ENCODE assay signal across 25 cellular contexts in the genomic region with DNA sequence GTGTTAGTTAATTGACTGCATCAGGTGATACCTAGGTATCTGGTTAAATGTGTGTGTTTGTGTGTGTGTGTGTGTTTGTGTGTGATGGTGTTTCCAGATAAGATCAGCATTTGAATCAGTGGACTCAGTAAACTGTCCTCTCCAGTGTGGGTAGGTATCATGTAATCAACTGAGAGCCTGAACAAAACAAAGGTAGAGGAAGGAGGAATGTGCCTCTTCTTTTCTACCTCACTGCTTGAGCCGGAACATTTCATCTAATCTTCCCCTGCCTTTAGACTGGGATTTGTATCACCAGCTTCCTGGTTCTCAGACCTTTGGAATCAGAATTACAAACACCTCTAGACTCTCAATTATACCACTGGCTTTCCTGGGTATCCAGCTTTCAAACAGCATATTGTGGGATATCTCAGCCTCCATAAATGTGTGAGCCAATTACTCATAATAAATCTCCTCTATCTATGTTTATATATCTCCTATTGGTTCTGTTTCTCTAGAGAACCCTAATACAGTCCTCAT.
"Had no signal": no experiment of that assay in that cellular context is flagged by ENCODE, and none has a peak within 500 bp of the region (broad histone marks: within the 10 kb centered on the region; RNA-seq: fewer than 3 reads in every experiment).

No MANE protein-coding gene starts in this region.

- H3K9me3 Mint-ChIP-seq: immature natural killer cell; naive thymus-derived CD8-positive, alpha-beta T cell; nephron; neural crest cell; stimulated activated naive B cell treated with anti-CD40 and anti-IgM and Interleukin-4, amounts not matched to agents 10 μg/mL and 1 μg/mL and 100 μg/mL, for 72 hours had no signal

- ATAC-seq: naive thymus-derived CD8-positive, alpha-beta T cell; stimulated activated naive B cell treated with anti-CD40 and anti-IgM and Interleukin-4, amounts not matched to agents 10 μg/mL and 1 μg/mL and 100 μg/mL, for 72 hours; stimulated activated naive CD8-positive, alpha-beta T cell treated with anti-CD3 and anti-CD28 coated beads, Interleukin-15, Interleukin-2, amounts not matched to agents 100 U/mL and 50 U/mL, for 24 hours had no signal

- H3K9me3 ChIP-seq: left ventricle myocardium inferior, ovary, right atrium auricular region, right lobe of liver, stomach, testis, thyroid gland, transverse colon, upper lobe of left lung, vagina had no signal

- H3K27me3 Mint-ChIP-seq: naive thymus-derived CD8-positive, alpha-beta T cell; progenitor cell of endocrine pancreas; stimulated activated naive B cell treated with anti-CD40 and anti-IgM and Interleukin-4, amounts not matched to agents 10 μg/mL and 1 μg/mL and 100 μg/mL, for 72 hours had no signal

- H3K27ac ChIP-seq: left ventricle myocardium inferior, ovary, right atrium auricular region, right lobe of liver, stomach, testis, thyroid gland, transverse colon, upper lobe of left lung, vagina had no signal

- DNase-seq: hippocampal formation; immature natural killer cell; kidney; left ventricle myocardium inferior; midbrain; naive thymus-derived CD8-positive, alpha-beta T cell; ovary; right lobe of liver; stimulated activated CD4-positive, alpha-beta T cell treated with anti-CD3 and anti-CD28 coated beads, Interleukin-12 subunit alpha, Interleukin-12 subunit beta, amount 100 ng/mL, for 4 hours; stimulated activated CD4-positive, alpha-beta T cell treated with anti-CD3 and anti-CD28 coated beads, Interleukin-15, amount 100 ng/mL, for 24 hours; stimulated activated CD4-positive, alpha-beta T cell treated with anti-CD3 and anti-CD28 coated beads, Interleukin-2, amount 100 ng/mL, for 24 hours; stimulated activated CD4-positive, alpha-beta T cell treated with anti-CD3 and anti-CD28 coated beads, Interleukin-4, amount 100 ng/mL, for 1 hour; stimulated activated naive B cell treated with anti-CD40 and anti-IgM and Interleukin-4, amounts not matched to agents 10 μg/mL and 1 μg/mL and 100 μg/mL, for 72 hours; stimulated activated naive CD8-positive, alpha-beta T cell treated with anti-CD3 and anti-CD28 coated beads, Interleukin-15, Interleukin-2, amounts not matched to agents 100 U/mL and 50 U/mL, for 24 hours; stomach; testis; thyroid gland; transverse colon; upper lobe of left lung had no signal

- H3K4me1 ChIP-seq: left ventricle myocardium inferior, right atrium auricular region, right lobe of liver, stomach, testis, thyroid gland, upper lobe of left lung, vagina had no signal

- H3K27me3 ChIP-seq: ovary, right atrium auricular region, right lobe of liver, stomach, testis, thyroid gland, transverse colon, upper lobe of left lung, vagina had no signal

- H3K27ac Mint-ChIP-seq: naive thymus-derived CD8-positive, alpha-beta T cell; nephron; progenitor cell of endocrine pancreas; stimulated activated naive B cell treated with anti-CD40 and anti-IgM and Interleukin-4, amounts not matched to agents 10 μg/mL and 1 μg/mL and 100 μg/mL, for 72 hours had no signal

- H3K4me3 Mint-ChIP-seq: immature natural killer cell; naive thymus-derived CD8-positive, alpha-beta T cell; nephron; neural crest cell; stimulated activated naive B cell treated with anti-CD40 and anti-IgM and Interleukin-4, amounts not matched to agents 10 μg/mL and 1 μg/mL and 100 μg/mL, for 72 hours had no signal

- H3K36me3 ChIP-seq: ovary had no signal

- H3K4me1 Mint-ChIP-seq: immature natural killer cell; nephron; neural crest cell; stimulated activated naive B cell treated with anti-CD40 and anti-IgM and Interleukin-4, amounts not matched to agents 10 μg/mL and 1 μg/mL and 100 μg/mL, for 72 hours had no signal

- H3K4me3 ChIP-seq: left ventricle myocardium inferior, lung, ovary, right atrium auricular region, right lobe of liver, stomach, testis, thyroid gland, transverse colon, upper lobe of left lung, vagina had no signal
